ENCODE assay signal across 8 cellular contexts in genomic region chr22:28051787-28052356, GRCh38.
DNase-seq lines count a peak whose midpoint lies in the region; ATAC-seq and TF ChIP-seq lines count a peak whose summit lies in the region.

No MANE protein-coding gene starts in this region.

- peak; percentile 61 for ATAC-seq in left colon
- no peak for ATAC-seq in effector memory CD8-positive, alpha-beta T cell (replicated peaks)
- ATAC-seq in HG02610 (IDR thresholded peaks at IDR 0.05; ENCODE audit: unreplicated experiment): no peak

- intact Hi-C loops in left colon (cut with DNase I, micrococcal nuclease): loop anchor here (2.0 to 10.0 kb wide), 3 partner anchors 393 to 543 kb away; no protein-coding TSS in a partner anchor

- H3K36me3 Mint-ChIP-seq in effector memory CD8-positive, alpha-beta T cell (ENCODE audit: insufficient read depth): no peaks in the 10 kb centered on the region

- H3K4me3 Mint-ChIP-seq in effector memory CD8-positive, alpha-beta T cell: no peak overlapping the region

- peak; percentile 54 for DNase-seq in COLO829 (ENCODE audit: low spot score)
- no peak for DNase-seq in HFF-Myc (ENCODE audit: extremely low read depth, low read depth)
- DNase-seq in RKO (ENCODE audit: low spot score): peak; percentile 58
- DNase-seq in cerebellar cortex (ENCODE audit: low spot score): peak; percentile 52
- peak in 1 of 2 donors; percentile 69 for DNase-seq in left colon
- DNase-seq in stimulated activated CD8-positive, alpha-beta memory T cell treated with anti-CD3 and anti-CD28 coated beads, Interleukin-4, amount 100 ng/mL, for 24 hours (ENCODE audit: low read depth): peak; percentile 16
- no peak for DNase-seq in effector memory CD8-positive, alpha-beta T cell

- peak; percentile 85 for TF ChIP-seq CTCF in HFF-Myc (IDR thresholded peaks at IDR 0.05; ENCODE audit: low read depth, low read length, missing control alignments)

- H3K9me3 Mint-ChIP-seq in effector memory CD8-positive, alpha-beta T cell: no peaks in the 10 kb centered on the region

- H3K27ac Mint-ChIP-seq in effector memory CD8-positive, alpha-beta T cell: no peak overlapping the region

- no peaks in the 10 kb centered on the region for H3K4me1 Mint-ChIP-seq in effector memory CD8-positive, alpha-beta T cell (ENCODE audit: low read depth in 2 of 2)

- H3K4me3 ChIP-seq in HFF-Myc (replicated peaks; ENCODE audit: low read depth, low read length): no peak overlapping the region

- peaks cover 17 to 37% of the 10 kb centered on the region in 2 donors for H3K27me3 Mint-ChIP-seq in effector memory CD8-positive, alpha-beta T cell

Comparison
In these comparisons a context has a peak if more than half of its experiments do, and no peak if none do; other contexts are left out.
1. DNase-seq: peak in COLO829 (single experiment), RKO (single experiment), cerebellar cortex (single experiment) and stimulated activated CD8-positive, alpha-beta memory T cell treated with anti-CD3 and anti-CD28 coated beads, Interleukin-4, amount 100 ng/mL, for 24 hours (single experiment); none in HFF-Myc (single experiment) and effector memory CD8-positive, alpha-beta T cell (0 of 3).